2 cellular contexts compared by ENCODE assay signal in the genomic region with DNA sequence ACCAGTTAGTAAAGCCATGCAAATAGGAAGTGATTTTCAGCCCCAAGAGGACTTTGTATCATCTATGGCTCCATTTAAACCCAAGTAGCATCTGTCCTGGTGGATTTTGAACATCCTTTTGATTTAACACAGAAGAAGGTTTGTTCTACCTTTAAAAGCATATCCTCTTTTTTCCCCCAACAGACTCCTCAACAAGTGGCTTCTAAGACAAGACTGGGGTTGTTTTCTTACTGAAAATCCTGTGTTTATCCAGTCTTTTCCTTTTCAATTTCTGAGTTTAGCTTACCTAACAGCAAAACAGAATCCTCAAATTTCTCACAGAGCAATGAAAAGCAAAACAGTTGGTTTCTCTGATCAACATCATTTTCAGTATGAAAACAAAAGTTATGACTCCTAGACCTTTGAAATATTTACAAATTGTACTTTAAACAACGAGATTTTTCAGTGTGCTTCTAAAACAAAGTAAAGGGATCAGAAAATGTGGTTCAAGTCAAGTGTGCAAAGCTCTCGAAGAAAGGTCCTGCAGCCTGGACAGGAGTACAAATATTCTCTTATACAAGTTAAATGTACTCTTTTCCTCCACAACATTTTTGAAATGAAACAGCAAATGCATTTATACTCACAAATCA.
TF ChIP-seq lines count a peak whose summit lies in the region.

No MANE protein-coding gene starts in this region.

TF ChIP-seq in endothelial cell of umbilical vein, 7 proteins besides CTCF, POLR2A, EP300 and RAD21 (continued from another document):
- TF ChIP-seq JUN (IDR thresholded peaks at IDR 0.05; ENCODE audit: borderline replicate concordance, insufficient read depth, insufficient read length, low read depth), result no peak
- TF ChIP-seq MAX (IDR thresholded peaks at IDR 0.05; ENCODE audit: insufficient read depth, insufficient read length), result no peak
- no peak for TF ChIP-seq MYC (IDR thresholded peaks at IDR 0.05; ENCODE audit: low read depth, low read length)
- TF ChIP-seq GATA2 (IDR thresholded peaks at IDR 0.05; ENCODE audit: insufficient read depth, insufficient read length, low read depth, low read length), result no peak
- no peak for TF ChIP-seq EZH2 (IDR thresholded peaks at IDR 0.05; ENCODE audit: borderline replicate concordance, low read depth, low read length, severe bottlenecking)

TF ChIP-seq in GM12891, 5 proteins besides CTCF, POLR2A, EP300 and RAD21 (continued from another document):
- TF ChIP-seq SPI1 (IDR thresholded peaks at IDR 0.05; ENCODE audit: low read depth, low read length) (no peak), POLR2AphosphoS5 (IDR thresholded peaks at IDR 0.05; ENCODE audit: low read depth, low read length) (no peak), PAX5 (IDR thresholded peaks at IDR 0.05; ENCODE audit: insufficient read depth, low read length, severe bottlenecking) (no peak)
